In the genomic region with DNA sequence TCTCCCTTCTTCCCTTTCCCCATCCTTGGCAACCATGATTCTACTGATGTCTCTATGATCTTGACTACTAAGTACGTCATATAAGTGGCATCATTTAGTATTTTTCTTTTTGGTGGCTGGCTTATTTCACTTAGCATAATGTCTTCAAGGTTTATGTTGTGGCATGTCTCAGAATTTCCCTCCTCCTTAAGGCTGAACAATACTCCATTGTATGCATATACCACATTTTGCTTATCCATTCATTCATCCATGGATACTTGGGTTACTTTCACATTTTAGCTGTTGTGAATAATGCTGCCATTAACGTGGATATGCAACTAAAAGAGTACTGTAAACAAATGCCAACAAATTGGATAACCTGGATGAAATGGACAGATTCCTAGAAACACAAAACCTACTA, we compare ENCODE assay signal across 29 cellular contexts.
"Had no signal": no experiment of that assay in that cellular context is flagged by ENCODE, and none has a peak within 500 bp of the region (broad histone marks: within the 10 kb centered on the region; RNA-seq: fewer than 3 reads in every experiment).

No MANE protein-coding gene starts in this region.

- H3K27ac Mint-ChIP-seq: activated CD4-positive, alpha-beta memory T cell treated with anti-CD3 and anti-CD28 coated beads, Interleukin-2, amount 10 ng/mL, durations not matched to agents 7 days and 5 days; activated CD4-positive, alpha-beta T cell treated with anti-CD3 and anti-CD28 coated beads, Interleukin-2, amount 10 ng/mL, durations not matched to agents 7 days and 5 days; activated naive CD8-positive, alpha-beta T cell; activated T-cell treated with anti-CD3 and anti-CD28 coated beads, Interleukin-2, amount 50 U/mL, for 24 hours; activated T-cell treated with anti-CD3 and anti-CD28 coated beads, Interleukin-2, amount 50 U/mL, for 72 hours; dendritic cell treated with granulocyte-macrophage colony-stimulating factor and Interleukin-4, amounts not matched to agents 40 ng/mL and 50 ng/mL, for 4 days; endodermal cell had no signal

- H3K4me1 Mint-ChIP-seq: activated CD4-positive, alpha-beta memory T cell treated with anti-CD3 and anti-CD28 coated beads, Interleukin-2, amount 10 ng/mL, durations not matched to agents 7 days and 5 days; activated CD4-positive, alpha-beta T cell treated with anti-CD3 and anti-CD28 coated beads, Interleukin-2, amount 10 ng/mL, durations not matched to agents 7 days and 5 days had no signal

- DNase-seq: activated CD4-positive, alpha-beta memory T cell treated with anti-CD3 and anti-CD28 coated beads, Interleukin-2, amount 10 ng/mL, durations not matched to agents 7 days and 5 days; activated CD4-positive, alpha-beta T cell treated with anti-CD3 and anti-CD28 coated beads for 1 hour; activated CD4-positive, alpha-beta T cell treated with anti-CD3 and anti-CD28 coated beads for 4 hours; activated CD4-positive, alpha-beta T cell treated with anti-CD3 and anti-CD28 coated beads, Interleukin-2, amount 10 ng/mL, durations not matched to agents 7 days and 5 days; activated CD4-positive, alpha-beta T cell treated with anti-CD3 and anti-CD28 coated beads, Interleukin-2, amount 50 U/mL, for 4 hours; activated CD8-positive, alpha-beta memory T cell treated with anti-CD3 and anti-CD28 coated beads, Interleukin-2, amount 50 U/mL, for 48 hours; activated gamma-delta T cell treated with Interleukin-2 at 50 U/mL for 16 hours; activated naive CD4-positive, alpha-beta T cell treated with anti-CD3 and anti-CD28 coated beads, Interleukin-2, amount 50 U/mL, for 16 hours; activated naive CD4-positive, alpha-beta T cell treated with Interleukin-2 at 50 U/mL for 16 hours; activated T-cell treated with anti-CD3 and anti-CD28 coated beads for 4 hours; activated T-cell treated with anti-CD3 and anti-CD28 coated beads, Interleukin-2, amount 50 U/mL, for 24 hours; activated T-cell treated with anti-CD3 and anti-CD28 coated beads, Interleukin-2, amount 50 U/mL, for 72 hours; adrenal gland; amygdala; aorta; dorsolateral prefrontal cortex; effector memory CD4-positive, alpha-beta T cell; endodermal cell; erythroblast; head of caudate nucleus; T-helper 2 cell had no signal

- H3K27ac ChIP-seq: adrenal gland, coronary artery, dorsolateral prefrontal cortex had no signal

- H3K27me3 Mint-ChIP-seq: activated CD4-positive, alpha-beta memory T cell treated with anti-CD3 and anti-CD28 coated beads, Interleukin-2, amount 10 ng/mL, durations not matched to agents 7 days and 5 days; activated CD4-positive, alpha-beta T cell treated with anti-CD3 and anti-CD28 coated beads, Interleukin-2, amount 10 ng/mL, durations not matched to agents 7 days and 5 days; activated naive CD8-positive, alpha-beta T cell; activated T-cell treated with anti-CD3 and anti-CD28 coated beads, Interleukin-2, amount 50 U/mL, for 24 hours; brain; central memory CD8-positive, alpha-beta T cell had no signal

- H3K9me3 Mint-ChIP-seq: activated CD4-positive, alpha-beta memory T cell treated with anti-CD3 and anti-CD28 coated beads, Interleukin-2, amount 10 ng/mL, durations not matched to agents 7 days and 5 days; activated CD4-positive, alpha-beta T cell treated with anti-CD3 and anti-CD28 coated beads, Interleukin-2, amount 10 ng/mL, durations not matched to agents 7 days and 5 days; activated T-cell treated with anti-CD3 and anti-CD28 coated beads, Interleukin-2, amount 50 U/mL, for 24 hours; activated T-cell treated with anti-CD3 and anti-CD28 coated beads, Interleukin-2, amount 50 U/mL, for 72 hours; central memory CD8-positive, alpha-beta T cell; dendritic cell treated with granulocyte-macrophage colony-stimulating factor and Interleukin-4, amounts not matched to agents 40 ng/mL and 50 ng/mL, for 4 days; endodermal cell had no signal

- H3K4me3 Mint-ChIP-seq: activated CD4-positive, alpha-beta memory T cell treated with anti-CD3 and anti-CD28 coated beads, Interleukin-2, amount 10 ng/mL, durations not matched to agents 7 days and 5 days; activated CD4-positive, alpha-beta T cell treated with anti-CD3 and anti-CD28 coated beads, Interleukin-2, amount 10 ng/mL, durations not matched to agents 7 days and 5 days; activated naive CD8-positive, alpha-beta T cell; activated T-cell treated with anti-CD3 and anti-CD28 coated beads, Interleukin-2, amount 50 U/mL, for 24 hours; activated T-cell treated with anti-CD3 and anti-CD28 coated beads, Interleukin-2, amount 50 U/mL, for 72 hours; brain; central memory CD8-positive, alpha-beta T cell; dendritic cell treated with granulocyte-macrophage colony-stimulating factor and Interleukin-4, amounts not matched to agents 40 ng/mL and 50 ng/mL, for 4 days; endodermal cell had no signal

- H3K27me3 ChIP-seq: adrenal gland, dorsolateral prefrontal cortex, esophagus muscularis mucosa had no signal

- H3K9me3 ChIP-seq: adrenal gland, esophagus muscularis mucosa had no signal

- H3K36me3 ChIP-seq: adrenal gland, esophagus muscularis mucosa had no signal

- ATAC-seq: activated T-cell treated with anti-CD3 and anti-CD28 coated beads, Interleukin-2, amount 50 U/mL, for 72 hours had no signal

- FAIRE-seq: bronchial epithelial cell, frontal cortex had no signal

- H3K4me3 ChIP-seq: adrenal gland, coronary artery, dorsolateral prefrontal cortex, esophagus muscularis mucosa had no signal
